11 cellular contexts compared by ENCODE assay signal in the genomic region with DNA sequence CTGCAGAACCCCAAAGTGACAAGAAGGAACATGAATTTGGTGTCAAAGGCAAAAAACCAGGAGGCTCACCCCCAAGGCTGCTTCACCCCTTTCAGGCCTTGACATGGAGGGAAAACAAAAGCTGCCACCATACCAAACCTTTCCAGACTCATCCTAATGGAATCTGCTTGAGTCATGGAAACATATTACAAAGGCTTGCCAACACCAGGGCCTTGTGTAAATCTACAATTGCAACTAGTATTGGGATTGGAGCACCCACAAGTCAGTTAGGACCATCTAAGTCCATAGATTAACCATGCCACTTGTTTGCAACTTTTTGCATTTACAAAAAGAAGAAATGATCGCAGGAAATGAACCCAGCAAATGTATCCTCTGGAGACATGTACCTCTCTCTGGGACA.
DNase-seq lines count a peak whose midpoint lies in the region; ATAC-seq and TF ChIP-seq lines count a peak whose summit lies in the region.
"Had no signal": no experiment of that assay in that cellular context is flagged by ENCODE, and none has a peak within 500 bp of the region (broad histone marks: within the 10 kb centered on the region; RNA-seq: fewer than 3 reads in every experiment).

No MANE protein-coding gene starts in this region.

- no peak for ATAC-seq in GM21390 (IDR thresholded peaks at IDR 0.05; ENCODE audit: unreplicated experiment)

- CTCF ChIA-PET in HEK293T (lab: Yijun Ruan, JAX): interaction anchor here (0.6 to 0.8 kb wide), 2 partner anchors 145 to 692 kb away, joined by 3 read pairs; no protein-coding TSS in a partner anchor

- POLR2A ChIA-PET in HEK293T (lab: Yijun Ruan, JAX): interaction anchor here (0.7 kb wide), 1 partner anchor 78 kb away, joined by 3 read pairs; no protein-coding TSS in a partner anchor

- H3K4me3 ChIP-seq in skeletal muscle cell (ENCODE audit: low read depth, low read length): no peak overlapping the region
- H3K4me3 ChIP-seq: cardiac muscle cell, Peyer's patch had no signal

- peak; percentile 74 for DNase-seq in GM04503 (ENCODE audit: low read depth)
- peak; percentile 72 for DNase-seq in RKO (ENCODE audit: low spot score)
- peak; percentile 95 for DNase-seq in fibroblast of gingiva (ENCODE audit: low read depth)
- peak; percentile 83 for DNase-seq in skeletal muscle cell (ENCODE audit: low read depth)
- no peak for DNase-seq in ureter (ENCODE audit: low spot score)
- no peak for DNase-seq in DMS 273 treated with DMSO at 0.1 percent for 48 hours (lab: John Stamatoyannopoulos, UW)
- no peak for DNase-seq in HEK293T (ENCODE audit: extremely low spot score)
- DNase-seq: NCI-H1105, Peyer's patch had no signal

TF ChIP-seq in HEK293T, 16 proteins besides CTCF, POLR2A, EP300 and RAD21:
- TF ChIP-seq SP1 (IDR thresholded peaks at IDR 0.05) (no peak), FOXK2 (IDR thresholded peaks at IDR 0.05) (no peak), FOXA1 (IDR thresholded peaks at IDR 0.05) (no peak), BHLHE40 (IDR thresholded peaks at IDR 0.05; ENCODE audit: borderline replicate concordance) (no peak), CTBP1 (IDR thresholded peaks at IDR 0.05; ENCODE audit: borderline replicate concordance) (no peak)
- TF ChIP-seq, protein P1, sequence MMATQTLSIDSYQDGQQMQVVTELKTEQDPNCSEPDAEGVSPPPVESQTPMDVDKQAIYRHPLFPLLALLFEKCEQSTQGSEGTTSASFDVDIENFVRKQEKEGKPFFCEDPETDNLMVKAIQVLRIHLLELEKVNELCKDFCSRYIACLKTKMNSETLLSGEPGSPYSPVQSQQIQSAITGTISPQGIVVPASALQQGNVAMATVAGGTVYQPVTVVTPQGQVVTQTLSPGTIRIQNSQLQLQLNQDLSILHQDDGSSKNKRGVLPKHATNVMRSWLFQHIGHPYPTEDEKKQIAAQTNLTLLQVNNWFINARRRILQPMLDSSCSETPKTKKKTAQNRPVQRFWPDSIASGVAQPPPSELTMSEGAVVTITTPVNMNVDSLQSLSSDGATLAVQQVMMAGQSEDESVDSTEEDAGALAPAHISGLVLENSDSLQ (IDR thresholded peaks at IDR 0.05): no peak

Comparison
In these comparisons a context has a peak if more than half of its experiments do, and no peak if none do; other contexts are left out.
1. DNase-seq: peak in GM04503 (single experiment), RKO (single experiment), fibroblast of gingiva (single experiment) and skeletal muscle cell (single experiment); none in ureter (single experiment), DMS 273 treated with DMSO at 0.1 percent for 48 hours (single experiment) and HEK293T (single experiment).